Comparison of ENCODE assay signal across 8 cellular contexts in genomic region chr10:48306870-48307531, GRCh38. TPM values are rescaled to one million over a fixed set of nuclear protein-coding genes. Genes with fewer than 3 reads are reported as not detected.
A peak's percentile ranks its signal among the peaks of the same experiment; 100 is the strongest.
DNase-seq lines count a peak whose midpoint lies in the region; ATAC-seq and TF ChIP-seq lines count a peak whose summit lies in the region.

No MANE protein-coding gene starts in this region.

- H3K36me3 Mint-ChIP-seq in activated naive CD8-positive, alpha-beta T cell treated with anti-CD3 and anti-CD28 coated beads, Interleukin-2, amount 50 U/mL, for 24 hours (ENCODE audit: low read depth): peaks cover 7% of the 10 kb centered on the region

- intact Hi-C loops in left ventricle myocardium superior (cut with micrococcal nuclease): no loop called here

- peak overlapping the region; percentile 72 for H3K27ac ChIP-seq in C4-2B

- H3K4me3 ChIP-seq in retinal pigment epithelial cell (ENCODE audit: low read length): peak overlapping the region; percentile 81

- H3K4me1 Mint-ChIP-seq in activated naive CD8-positive, alpha-beta T cell treated with anti-CD3 and anti-CD28 coated beads, Interleukin-2, amount 50 U/mL, for 24 hours: peaks cover 42% of the 10 kb centered on the region

- no peaks in the 10 kb centered on the region for H3K9me3 Mint-ChIP-seq in activated naive CD8-positive, alpha-beta T cell treated with anti-CD3 and anti-CD28 coated beads, Interleukin-2, amount 50 U/mL, for 24 hours

- H3K27me3 Mint-ChIP-seq in activated naive CD8-positive, alpha-beta T cell treated with anti-CD3 and anti-CD28 coated beads, Interleukin-2, amount 50 U/mL, for 24 hours: no peaks in the 10 kb centered on the region

- ATAC-seq in GM19035 (IDR thresholded peaks at IDR 0.05; ENCODE audit: unreplicated experiment) (peak; percentile 46), HG03280 (IDR thresholded peaks at IDR 0.05; ENCODE audit: unreplicated experiment) (peak; percentile 30), left ventricle myocardium superior (peak; percentile 78)
- ATAC-seq in activated naive CD8-positive, alpha-beta T cell treated with anti-CD3 and anti-CD28 coated beads, Interleukin-2, amount 50 U/mL, for 24 hours: no peak

- TF ChIP-seq CTCF in C4-2B (conservative IDR thresholded peaks at IDR 0.05) (no peak), retinal pigment epithelial cell (conservative IDR thresholded peaks at IDR 0.05; ENCODE audit: low read depth, low read length) (no peak)

- peak overlapping the region; percentile 93 for H3K4me3 Mint-ChIP-seq in activated naive CD8-positive, alpha-beta T cell treated with anti-CD3 and anti-CD28 coated beads, Interleukin-2, amount 50 U/mL, for 24 hours

- H3K27ac Mint-ChIP-seq in activated naive CD8-positive, alpha-beta T cell treated with anti-CD3 and anti-CD28 coated beads, Interleukin-2, amount 50 U/mL, for 24 hours: peak overlapping the region; percentile 85

- DNase-seq in RKO (ENCODE audit: low spot score) (peak; percentile 52), left ventricle myocardium superior (peak; percentile 80), retinal pigment epithelial cell (ENCODE audit: low read depth) (no peak), COLO829 (ENCODE audit: low spot score) (no peak)
- DNase-seq in activated naive CD8-positive, alpha-beta T cell treated with anti-CD3 and anti-CD28 coated beads, Interleukin-2, amount 50 U/mL, for 24 hours: peak; percentile 59

RNA-seq across cellular contexts. Expression of gene MAPK8, which starts 0.5 kb away (rescaled TPM):
- total RNA-seq in left ventricle myocardium superior: 38.4 TPM

RNA-seq across cellular contexts. Expression of gene FRMPD2, which starts 32.5 kb away (rescaled TPM):
- total RNA-seq in left ventricle myocardium superior: not detected

Comparison
In these comparisons a context has a peak if more than half of its experiments do, and no peak if none do; other contexts are left out.
1. DNase-seq: peak in RKO (single experiment), activated naive CD8-positive, alpha-beta T cell treated with anti-CD3 and anti-CD28 coated beads, Interleukin-2, amount 50 U/mL, for 24 hours (single experiment) and left ventricle myocardium superior (single experiment); none in retinal pigment epithelial cell (single experiment) and COLO829 (single experiment).